In genomic region chr14:59482471-59483331, GRCh38 we compare ENCODE assay signal across 8 cellular contexts. TPM values are rescaled to one million over a fixed set of nuclear protein-coding genes. Genes with fewer than 3 reads are reported as not detected.
DNase-seq lines count a peak whose midpoint lies in the region; ATAC-seq and TF ChIP-seq lines count a peak whose summit lies in the region.

No MANE protein-coding gene starts in this region.

- intact Hi-C loops in Panc1 (cut with micrococcal nuclease; ENCODE audit: unreplicated experiment): no loop called here

- in situ Hi-C loops in Panc1 (cut with HindIII; ENCODE audit: low pct_unique_long_range_greater_than_20kb, low sequenced_read_pairs) (no loop called here), GM13976 (cut with MboI; ENCODE audit: low sequenced_read_pairs, unreplicated experiment) (no loop called here)

- H3K4me3 Mint-ChIP-seq in activated naive CD4-positive, alpha-beta T cell treated with anti-CD3 and anti-CD28 coated beads, Interleukin-2, amount 10 ng/mL, durations not matched to agents 7 days and 5 days: peak overlapping the region; percentile 94

- no peak for DNase-seq in activated naive CD4-positive, alpha-beta T cell treated with anti-CD3 and anti-CD28 coated beads, Interleukin-2, amount 10 ng/mL, durations not matched to agents 7 days and 5 days
- no peak for DNase-seq in activated naive CD4-positive, alpha-beta T cell (lab: John Stamatoyannopoulos, UW)
- DNase-seq in Panc1 (ENCODE audit: low read depth, low spot score) (peak; percentile 56), myocyte (ENCODE audit: low read depth) (peak; percentile 70), GM13976 (ENCODE audit: low spot score) (no peak)
- DNase-seq in effector memory CD4-positive, alpha-beta T cell: no peak

- TSS peak; percentile 65 for BruUV-seq in Panc1 (replicated peaks; lab: Mats Ljungman, UMichigan)

- no peaks in the 10 kb centered on the region for H3K9me3 ChIP-seq in Panc1 (ENCODE audit: control insufficient read depth, insufficient read depth, low read depth, low read length)
- H3K9me3 ChIP-seq in effector memory CD4-positive, alpha-beta T cell (ENCODE audit: control insufficient read depth, low read length): no peaks in the 10 kb centered on the region

- ATAC-seq in Panc1 (no peak), GM21447 (IDR thresholded peaks at IDR 0.05; ENCODE audit: unreplicated experiment) (no peak), HG03039 (IDR thresholded peaks at IDR 0.05; ENCODE audit: unreplicated experiment) (no peak)

- CTCF ChIA-PET in activated naive CD4-positive, alpha-beta T cell treated with anti-CD3 and anti-CD28 coated beads, Interleukin-2, amount 10 ng/mL, durations not matched to agents 7 days and 5 days (lab: Charles Lee): interaction anchor here (1.4 to 1.5 kb wide), 2 partner anchors 12 to 25 kb away, joined by 3 to 4 read pairs; no protein-coding TSS in a partner anchor
- CTCF ChIA-PET in Panc1 (lab: Charles Lee): interaction anchor here (1.1 kb wide), 1 partner anchor 94 kb away, joined by 4 read pairs; the partner anchor contains the start of gene CCDC175

- peak overlapping the region; percentile 87 to 94 for H3K4me3 ChIP-seq in Panc1 (ENCODE audit: low read depth in 2 of 2, low read length in 2 of 2)
- H3K4me3 ChIP-seq in effector memory CD4-positive, alpha-beta T cell (ENCODE audit: insufficient read depth, low read depth, low read length, poor library complexity, severe bottlenecking): peak overlapping the region; percentile 99

- no peaks in the 10 kb centered on the region for H3K27me3 Mint-ChIP-seq in activated naive CD4-positive, alpha-beta T cell treated with anti-CD3 and anti-CD28 coated beads, Interleukin-2, amount 10 ng/mL, durations not matched to agents 7 days and 5 days

- peak overlapping the region; percentile 58 for H3K27ac Mint-ChIP-seq in activated naive CD4-positive, alpha-beta T cell treated with anti-CD3 and anti-CD28 coated beads, Interleukin-2, amount 10 ng/mL, durations not matched to agents 7 days and 5 days

- H3K9me3 Mint-ChIP-seq in activated naive CD4-positive, alpha-beta T cell treated with anti-CD3 and anti-CD28 coated beads, Interleukin-2, amount 10 ng/mL, durations not matched to agents 7 days and 5 days: no peaks in the 10 kb centered on the region

- no peaks in the 10 kb centered on the region for H3K27me3 ChIP-seq in Panc1 (ENCODE audit: control insufficient read depth, insufficient read depth, low read length)
- H3K27me3 ChIP-seq in effector memory CD4-positive, alpha-beta T cell (replicated peaks; ENCODE audit: control insufficient read depth, insufficient read depth, low read length, poor library complexity, severe bottlenecking): no peaks in the 10 kb centered on the region

- H3K4me1 Mint-ChIP-seq in activated naive CD4-positive, alpha-beta T cell treated with anti-CD3 and anti-CD28 coated beads, Interleukin-2, amount 10 ng/mL, durations not matched to agents 7 days and 5 days: peaks cover 50% of the 10 kb centered on the region

- TF ChIP-seq CTCF in Panc1 (IDR thresholded peaks at IDR 0.05) (no peak), GM13976 (IDR thresholded peaks at IDR 0.05; ENCODE audit: borderline replicate concordance, control extremely low read depth, extremely low read depth, insufficient read depth, missing control alignments) (no peak)

- peak overlapping the region; percentile 94 for H3K27ac ChIP-seq in Panc1 (ENCODE audit: low read length)
- H3K27ac ChIP-seq in effector memory CD4-positive, alpha-beta T cell (ENCODE audit: insufficient read depth, low read length, poor library complexity, severe bottlenecking): no peak overlapping the region

- H3K36me3 ChIP-seq in Panc1 (ENCODE audit: control insufficient read depth, insufficient read depth, low read length): peaks cover 17% of the 10 kb centered on the region
- H3K36me3 ChIP-seq in effector memory CD4-positive, alpha-beta T cell (ENCODE audit: control insufficient read depth, insufficient read depth, low read length): no peaks in the 10 kb centered on the region

- POLR2A ChIA-PET in Panc1 (lab: Charles Lee): no interaction called here

- H3K4me1 ChIP-seq in Panc1 (ENCODE audit: control insufficient read depth, insufficient read depth, low read length): peaks cover 19% of the 10 kb centered on the region
- peaks cover 21% of the 10 kb centered on the region for H3K4me1 ChIP-seq in effector memory CD4-positive, alpha-beta T cell (ENCODE audit: control insufficient read depth, insufficient read depth, low read length, poor library complexity, severe bottlenecking)

- H3K36me3 Mint-ChIP-seq in activated naive CD4-positive, alpha-beta T cell treated with anti-CD3 and anti-CD28 coated beads, Interleukin-2, amount 10 ng/mL, durations not matched to agents 7 days and 5 days: peaks cover 5% of the 10 kb centered on the region

RNA-seq across cellular contexts. Expression of gene L3HYPDH, which starts 1.5 kb away (rescaled TPM):
- total RNA-seq in Panc1 (2021; ENCODE audit: unreplicated experiment) (25.1 TPM), myocyte (44.3 and 58.1 TPM in 2 replicates)
- 17.7 TPM for polyA plus RNA-seq in Panc1 (2012; ENCODE audit: insufficient read length)
- polyA plus RNA-seq in myocyte (2012): 37.1 TPM

RNA-seq across cellular contexts. Expression of gene JKAMP, which starts 1.6 kb away (rescaled TPM):
- 36.0 TPM for total RNA-seq in Panc1 (2021; ENCODE audit: unreplicated experiment)
- 25.5 TPM for polyA plus RNA-seq in Panc1 (2012; ENCODE audit: insufficient read length)
- 132 and 141 TPM in 2 replicates for total RNA-seq in myocyte
- polyA plus RNA-seq in myocyte (2012): 65.6 TPM

RNA-seq across cellular contexts. Expression of gene GPR135, which starts 17.5 kb away (rescaled TPM):
- total RNA-seq in Panc1 (2021; ENCODE audit: unreplicated experiment): 3.1 TPM
- polyA plus RNA-seq in Panc1 (2012; ENCODE audit: insufficient read length): 1.4 TPM
- total RNA-seq in myocyte: 4.6 and 6.5 TPM in 2 replicates
- polyA plus RNA-seq in myocyte (2012): 2.1 TPM

Comparison
In these comparisons a context has a peak if more than half of its experiments do, and no peak if none do; other contexts are left out.
1. DNase-seq: peak in Panc1 (single experiment) and myocyte (single experiment); none in activated naive CD4-positive, alpha-beta T cell treated with anti-CD3 and anti-CD28 coated beads, Interleukin-2, amount 10 ng/mL, durations not matched to agents 7 days and 5 days (single experiment), activated naive CD4-positive, alpha-beta T cell (0 of 4), effector memory CD4-positive, alpha-beta T cell (0 of 3) and GM13976 (single experiment).